Comparison of ENCODE assay signal across 23 cellular contexts in genomic region chr20:40890635-40891034, GRCh38.
"Had no signal": no experiment of that assay in that cellular context is flagged by ENCODE, and none has a peak within 500 bp of the region (broad histone marks: within the 10 kb centered on the region; RNA-seq: fewer than 3 reads in every experiment).

No MANE protein-coding gene starts in this region.

- H3K36me3 Mint-ChIP-seq: immature natural killer cell, mesothelial cell of epicardium had no signal

- H3K27ac ChIP-seq: coronary artery, dorsolateral prefrontal cortex, esophagus muscularis mucosa, foreskin keratinocyte, gastroesophageal sphincter, heart left ventricle, hepatocyte, left lung, lower lobe of right lung had no signal

- H3K9me3 ChIP-seq: esophagus muscularis mucosa, gastroesophageal sphincter, heart left ventricle, left lung, lower lobe of right lung, mucosa of descending colon had no signal

- FAIRE-seq: colon, frontal cortex, kidney had no signal

- H3K4me2 ChIP-seq: hepatocyte had no signal

- H3K36me3 ChIP-seq: esophagus muscularis mucosa, gastroesophageal sphincter, heart left ventricle, left lung, lower lobe of right lung had no signal

- H3K4me3 Mint-ChIP-seq: immature natural killer cell, mesothelial cell of epicardium had no signal

- H3K4me3 ChIP-seq: coronary artery, dorsolateral prefrontal cortex, esophagus muscularis mucosa, gastroesophageal sphincter, heart left ventricle, hepatocyte, left lung, lower lobe of right lung, mucosa of descending colon had no signal

- H3K4me1 ChIP-seq: foreskin keratinocyte had no signal

- H3K79me2 ChIP-seq: hepatocyte had no signal

- ATAC-seq: foreskin keratinocyte, gastroesophageal sphincter, heart left ventricle, left lung, left ventricle myocardium superior, lower lobe of right lung, mucosa of descending colon had no signal

- DNase-seq: dermis blood vessel endothelial cell; dorsolateral prefrontal cortex; effector CD4-positive, alpha-beta T cell; effector memory CD4-positive, alpha-beta T cell; foreskin keratinocyte; heart left ventricle; hypothalamus; immature natural killer cell; islet precursor cell; kidney; kidney glomerular epithelial cell; left lung; left ventricle myocardium superior; lower lobe of right lung; mesenchymal stem cell; mucosa of descending colon had no signal

- H3K27ac Mint-ChIP-seq: immature natural killer cell, mesothelial cell of epicardium had no signal

- H2AFZ ChIP-seq: hepatocyte had no signal

- H3K27me3 ChIP-seq: hepatocyte had no signal

- H3K9me3 Mint-ChIP-seq: mesothelial cell of epicardium had no signal
